In the genomic region with DNA sequence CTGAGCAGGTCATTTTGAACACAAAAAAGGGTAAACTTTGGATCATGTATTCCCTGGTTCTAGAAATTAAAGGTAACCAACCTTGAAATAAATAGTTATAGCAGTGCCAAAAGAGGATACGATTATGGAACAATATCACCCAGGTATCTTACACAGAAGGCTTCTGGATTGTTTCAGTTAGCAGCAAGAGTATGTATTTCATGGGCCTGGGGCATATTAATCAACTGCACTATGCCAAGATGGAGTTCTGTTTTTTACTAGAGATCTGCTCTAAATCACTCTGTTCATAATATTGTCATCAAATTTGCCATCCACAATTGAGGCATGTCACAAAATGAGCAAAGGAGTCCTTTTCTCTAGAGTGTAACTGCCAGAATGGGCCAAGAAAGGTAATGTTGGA, we compare ENCODE assay signal across 25 cellular contexts.
"Had no signal": no experiment of that assay in that cellular context is flagged by ENCODE, and none has a peak within 500 bp of the region (broad histone marks: within the 10 kb centered on the region; RNA-seq: fewer than 3 reads in every experiment).

No MANE protein-coding gene starts in this region.

- ATAC-seq: esophagus mucosa; gastrocnemius medialis; left ventricle myocardium superior; lower lobe of right lung; mucosa of descending colon; natural killer cell treated with Interleukin-12 subunit alpha and Interleukin-12 subunit beta and Interleukin-15 and Interleukin-18, amount 100 ng/mL, for 72 hours; sciatic nerve; stimulated activated effector memory CD8-positive, alpha-beta T cell treated with anti-CD3 and anti-CD28 coated beads, Interleukin-12 subunit alpha, Interleukin-12 subunit beta, amount 100 ng/mL, for 72 hours; upper lobe of right lung had no signal

- H3K27me3 ChIP-seq: gastrocnemius medialis, neural progenitor cell, right atrium auricular region, stomach, testis, tibial artery, upper lobe of right lung had no signal

- H3K36me3 ChIP-seq: gastrocnemius medialis, lower lobe of right lung, neural progenitor cell, right atrium auricular region, stomach, tibial artery, upper lobe of right lung had no signal

- H3K9me3 ChIP-seq: gastrocnemius medialis, lower lobe of right lung, mucosa of descending colon, right atrium auricular region, stomach, testis, tibial artery, upper lobe of right lung had no signal

- DNase-seq: effector CD8-positive, alpha-beta T cell; endodermal cell; foreskin fibroblast; gastrocnemius medialis; head of caudate nucleus; left ventricle myocardium superior; lower lobe of right lung; mucosa of descending colon; naive B cell; stimulated activated CD4-positive, alpha-beta T cell treated with anti-CD3 and anti-CD28 coated beads, Interleukin-2, amount 100 ng/mL, for 24 hours; stimulated activated CD4-positive, alpha-beta T cell treated with anti-CD3 and anti-CD28 coated beads, Interleukin-4, amount 100 ng/mL, for 24 hours; stimulated activated naive CD4-positive, alpha-beta T cell treated with Interleukin-2 at 50 U/mL for 16 hours; stomach; substantia nigra; testis; tibial artery; upper lobe of right lung had no signal

- H3K27ac ChIP-seq: epithelial cell of prostate, gastrocnemius medialis, lower lobe of right lung, neural progenitor cell, parathyroid adenoma, right atrium auricular region, testis, tibial artery, upper lobe of right lung had no signal

- H3K4me3 ChIP-seq: gastrocnemius medialis, lower lobe of right lung, mucosa of descending colon, neural progenitor cell, right atrium auricular region, stomach, testis, tibial artery, upper lobe of right lung had no signal

- H3K9ac ChIP-seq: neural progenitor cell, parathyroid adenoma had no signal

- H3K4me1 ChIP-seq: right atrium auricular region, testis, upper lobe of right lung had no signal
